ENCODE assay signal across 1 cellular context in the genomic region with DNA sequence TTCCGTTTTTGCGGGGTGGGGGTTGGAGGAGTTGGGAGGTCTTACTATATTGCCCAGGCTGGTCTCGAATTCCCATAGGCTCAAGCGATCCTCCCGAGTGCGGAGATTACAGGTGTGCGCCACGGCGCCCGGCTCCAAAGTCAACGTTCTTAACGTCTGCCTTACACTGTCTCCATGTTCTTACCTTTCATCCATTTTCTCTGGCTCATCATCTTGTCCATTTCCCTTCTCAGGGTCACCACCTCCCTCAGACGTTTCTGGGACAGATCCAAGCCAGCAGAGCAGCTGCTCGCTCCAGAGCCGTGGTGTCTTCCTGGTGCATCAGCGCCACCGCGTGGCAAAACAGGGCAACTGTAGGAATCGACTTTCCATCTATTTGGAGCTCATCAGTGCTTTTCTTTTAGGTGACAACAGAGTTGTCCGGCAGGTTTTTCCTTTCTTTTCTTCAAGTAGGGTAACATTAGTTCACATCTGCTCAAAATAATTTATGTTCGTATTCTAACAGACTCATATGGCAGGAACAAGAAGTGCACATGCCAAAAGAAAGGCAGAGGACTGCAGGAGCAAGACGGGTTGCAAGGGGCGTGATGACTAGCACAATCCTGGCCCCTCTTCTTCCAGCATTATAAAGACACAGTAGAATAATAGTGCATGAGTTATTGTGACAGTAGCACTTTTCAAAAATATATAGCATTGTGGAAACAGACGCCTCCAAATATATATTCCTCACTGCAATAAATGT.
TF ChIP-seq lines count a peak whose summit lies in the region.

No MANE protein-coding gene starts in this region.

TF ChIP-seq in HepG2, 621 proteins besides CTCF, POLR2A, EP300 and RAD21 (continued from another document and continues in another):
- TF ChIP-seq, protein P1, sequence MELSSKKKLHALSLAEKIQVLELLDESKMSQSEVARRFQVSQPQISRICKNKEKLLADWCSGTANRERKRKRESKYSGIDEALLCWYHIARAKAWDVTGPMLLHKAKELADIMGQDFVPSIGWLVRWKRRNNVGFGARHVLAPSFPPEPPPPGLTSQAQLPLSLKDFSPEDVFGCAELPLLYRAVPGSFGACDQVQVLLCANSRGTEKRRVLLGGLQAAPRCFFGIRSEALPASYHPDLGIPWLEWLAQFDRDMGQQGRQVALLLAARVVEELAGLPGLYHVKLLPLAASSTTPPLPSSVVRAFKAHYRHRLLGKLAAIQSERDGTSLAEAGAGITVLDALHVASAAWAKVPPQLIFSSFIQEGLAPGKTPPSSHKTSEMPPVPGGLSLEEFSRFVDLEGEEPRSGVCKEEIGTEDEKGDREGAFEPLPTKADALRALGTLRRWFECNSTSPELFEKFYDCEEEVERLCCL (CRISPR knock-in tag; IDR thresholded peaks at IDR 0.05; ENCODE audit: borderline replicate concordance), result no peak
- TF ChIP-seq, protein P2, sequence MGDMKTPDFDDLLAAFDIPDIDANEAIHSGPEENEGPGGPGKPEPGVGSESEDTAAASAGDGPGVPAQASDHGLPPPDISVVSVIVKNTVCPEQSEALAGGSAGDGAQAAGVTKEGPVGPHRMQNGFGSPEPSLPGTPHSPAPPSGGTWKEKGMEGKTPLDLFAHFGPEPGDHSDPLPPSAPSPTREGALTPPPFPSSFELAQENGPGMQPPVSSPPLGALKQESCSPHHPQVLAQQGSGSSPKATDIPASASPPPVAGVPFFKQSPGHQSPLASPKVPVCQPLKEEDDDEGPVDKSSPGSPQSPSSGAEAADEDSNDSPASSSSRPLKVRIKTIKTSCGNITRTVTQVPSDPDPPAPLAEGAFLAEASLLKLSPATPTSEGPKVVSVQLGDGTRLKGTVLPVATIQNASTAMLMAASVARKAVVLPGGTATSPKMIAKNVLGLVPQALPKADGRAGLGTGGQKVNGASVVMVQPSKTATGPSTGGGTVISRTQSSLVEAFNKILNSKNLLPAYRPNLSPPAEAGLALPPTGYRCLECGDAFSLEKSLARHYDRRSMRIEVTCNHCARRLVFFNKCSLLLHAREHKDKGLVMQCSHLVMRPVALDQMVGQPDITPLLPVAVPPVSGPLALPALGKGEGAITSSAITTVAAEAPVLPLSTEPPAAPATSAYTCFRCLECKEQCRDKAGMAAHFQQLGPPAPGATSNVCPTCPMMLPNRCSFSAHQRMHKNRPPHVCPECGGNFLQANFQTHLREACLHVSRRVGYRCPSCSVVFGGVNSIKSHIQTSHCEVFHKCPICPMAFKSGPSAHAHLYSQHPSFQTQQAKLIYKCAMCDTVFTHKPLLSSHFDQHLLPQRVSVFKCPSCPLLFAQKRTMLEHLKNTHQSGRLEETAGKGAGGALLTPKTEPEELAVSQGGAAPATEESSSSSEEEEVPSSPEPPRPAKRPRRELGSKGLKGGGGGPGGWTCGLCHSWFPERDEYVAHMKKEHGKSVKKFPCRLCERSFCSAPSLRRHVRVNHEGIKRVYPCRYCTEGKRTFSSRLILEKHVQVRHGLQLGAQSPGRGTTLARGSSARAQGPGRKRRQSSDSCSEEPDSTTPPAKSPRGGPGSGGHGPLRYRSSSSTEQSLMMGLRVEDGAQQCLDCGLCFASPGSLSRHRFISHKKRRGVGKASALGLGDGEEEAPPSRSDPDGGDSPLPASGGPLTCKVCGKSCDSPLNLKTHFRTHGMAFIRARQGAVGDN (CRISPR knock-in tag; IDR thresholded peaks at IDR 0.05), result 0 out of 2 replicates have a peak, but pooled peaks have one; percentile 16
- no peak for TF ChIP-seq NCOA2 (CRISPR knock-in tag; IDR thresholded peaks at IDR 0.05)
- TF ChIP-seq MZF1 (CRISPR knock-in tag; IDR thresholded peaks at IDR 0.05; ENCODE audit: borderline replicate concordance), result no peak
- no peak for TF ChIP-seq ZNF292 (CRISPR knock-in tag; IDR thresholded peaks at IDR 0.05; ENCODE audit: borderline replicate concordance, low read depth)
- TF ChIP-seq THAP11 (CRISPR knock-in tag; IDR thresholded peaks at IDR 0.05), result 0 out of 2 replicates have a peak, but pooled peaks have one; percentile 22
- TF ChIP-seq SAP130 (CRISPR knock-in tag; IDR thresholded peaks at IDR 0.05; ENCODE audit: low read depth), result peak; percentile 11; the same call in 1 of the 2 replicates
- TF ChIP-seq GPN1 (CRISPR knock-in tag; IDR thresholded peaks at IDR 0.05; ENCODE audit: borderline replicate concordance), result no peak
- TF ChIP-seq HMGXB4 (CRISPR knock-in tag; IDR thresholded peaks at IDR 0.05; ENCODE audit: borderline replicate concordance in 1 of 2, low read depth in 1 of 2), result 0 out of 4 replicates have a peak, but pooled peaks of 1 of the 2 experiments have one; percentile 41
- TF ChIP-seq MATR3 (CRISPR knock-in tag; IDR thresholded peaks at IDR 0.05), result no peak
- 0 out of 2 replicates have a peak, but pooled peaks have one; percentile 39 for TF ChIP-seq IRF2 (CRISPR knock-in tag; IDR thresholded peaks at IDR 0.05)
- peak; percentile 12; the same call in 1 of the 2 replicates for TF ChIP-seq CEBPG (CRISPR knock-in tag; IDR thresholded peaks at IDR 0.05)
- TF ChIP-seq FOXA1 (IDR thresholded peaks at IDR 0.05), result no peak
- no peak for TF ChIP-seq FOXA1 (CRISPR knock-in tag; IDR thresholded peaks at IDR 0.05)
- no peak for TF ChIP-seq SP140L (CRISPR knock-in tag; IDR thresholded peaks at IDR 0.05; ENCODE audit: borderline replicate concordance)
- TF ChIP-seq ELF1 (CRISPR knock-in tag; IDR thresholded peaks at IDR 0.05), result 0 out of 2 replicates have a peak, but pooled peaks have one; percentile 12
- TF ChIP-seq, protein P3, sequence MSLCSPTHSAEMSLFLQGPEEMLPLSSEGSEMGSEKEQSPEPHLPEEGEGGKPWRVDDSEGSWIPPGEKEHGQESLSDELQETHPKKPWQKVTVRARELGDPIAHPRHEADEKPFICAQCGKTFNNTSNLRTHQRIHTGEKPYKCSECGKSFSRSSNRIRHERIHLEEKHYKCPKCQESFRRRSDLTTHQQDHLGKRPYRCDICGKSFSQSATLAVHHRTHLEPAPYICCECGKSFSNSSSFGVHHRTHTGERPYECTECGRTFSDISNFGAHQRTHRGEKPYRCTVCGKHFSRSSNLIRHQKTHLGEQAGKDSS (CRISPR knock-in tag; IDR thresholded peaks at IDR 0.05; ENCODE audit: borderline replicate concordance, low read depth), result 0 out of 2 replicates have a peak, but pooled peaks have one; percentile 46
- TF ChIP-seq ATF4 (CRISPR knock-in tag; IDR thresholded peaks at IDR 0.05), result no peak
- no peak for TF ChIP-seq TRAFD1 (CRISPR knock-in tag; IDR thresholded peaks at IDR 0.05; ENCODE audit: borderline replicate concordance)
- TF ChIP-seq ZFP82 (CRISPR knock-in tag; IDR thresholded peaks at IDR 0.05; ENCODE audit: borderline replicate concordance), result no peak
- TF ChIP-seq, protein P4, sequence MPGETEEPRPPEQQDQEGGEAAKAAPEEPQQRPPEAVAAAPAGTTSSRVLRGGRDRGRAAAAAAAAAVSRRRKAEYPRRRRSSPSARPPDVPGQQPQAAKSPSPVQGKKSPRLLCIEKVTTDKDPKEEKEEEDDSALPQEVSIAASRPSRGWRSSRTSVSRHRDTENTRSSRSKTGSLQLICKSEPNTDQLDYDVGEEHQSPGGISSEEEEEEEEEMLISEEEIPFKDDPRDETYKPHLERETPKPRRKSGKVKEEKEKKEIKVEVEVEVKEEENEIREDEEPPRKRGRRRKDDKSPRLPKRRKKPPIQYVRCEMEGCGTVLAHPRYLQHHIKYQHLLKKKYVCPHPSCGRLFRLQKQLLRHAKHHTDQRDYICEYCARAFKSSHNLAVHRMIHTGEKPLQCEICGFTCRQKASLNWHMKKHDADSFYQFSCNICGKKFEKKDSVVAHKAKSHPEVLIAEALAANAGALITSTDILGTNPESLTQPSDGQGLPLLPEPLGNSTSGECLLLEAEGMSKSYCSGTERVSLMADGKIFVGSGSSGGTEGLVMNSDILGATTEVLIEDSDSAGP (CRISPR knock-in tag; IDR thresholded peaks at IDR 0.05; ENCODE audit: borderline replicate concordance), result peak; percentile 29; the same call in 1 of the 2 replicates
- peak; percentile 56 for TF ChIP-seq YY1 (IDR thresholded peaks at IDR 0.05; ENCODE audit: insufficient read depth, insufficient replicate concordance, low read depth, low read length)
- TF ChIP-seq XRCC5 (optimal IDR thresholded peaks at IDR 0.05; ENCODE audit: low read length), result peak; percentile 24
- TF ChIP-seq, protein P5, sequence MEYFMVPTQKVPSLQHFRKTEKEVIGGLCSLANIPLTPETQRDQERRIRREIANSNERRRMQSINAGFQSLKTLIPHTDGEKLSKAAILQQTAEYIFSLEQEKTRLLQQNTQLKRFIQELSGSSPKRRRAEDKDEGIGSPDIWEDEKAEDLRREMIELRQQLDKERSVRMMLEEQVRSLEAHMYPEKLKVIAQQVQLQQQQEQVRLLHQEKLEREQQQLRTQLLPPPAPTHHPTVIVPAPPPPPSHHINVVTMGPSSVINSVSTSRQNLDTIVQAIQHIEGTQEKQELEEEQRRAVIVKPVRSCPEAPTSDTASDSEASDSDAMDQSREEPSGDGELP (IDR thresholded peaks at IDR 0.05; ENCODE audit: borderline replicate concordance, low read depth), result peak; percentile 44; the same call in 1 of the 2 replicates
- no peak for TF ChIP-seq NONO (IDR thresholded peaks at IDR 0.05)
- peak; percentile 40; the same call in 1 of the 2 replicates for TF ChIP-seq NONO (CRISPR knock-in tag; conservative IDR thresholded peaks at IDR 0.05)
- no peak for TF ChIP-seq ZNF646 (CRISPR knock-in tag; IDR thresholded peaks at IDR 0.05)
- no peak for TF ChIP-seq CREM (IDR thresholded peaks at IDR 0.05)
- TF ChIP-seq CREM (CRISPR knock-in tag; IDR thresholded peaks at IDR 0.05), result no peak
- no peak for TF ChIP-seq ESRRA (CRISPR knock-in tag; IDR thresholded peaks at IDR 0.05; ENCODE audit: low read depth)
- TF ChIP-seq TCF7 (IDR thresholded peaks at IDR 0.05; ENCODE audit: low read depth), result no peak
